12 cellular contexts compared by ENCODE assay signal in genomic region chr9:106482733-106483132, GRCh38.
DNase-seq lines count a peak whose midpoint lies in the region; ATAC-seq and TF ChIP-seq lines count a peak whose summit lies in the region.
"Had no signal": no experiment of that assay in that cellular context is flagged by ENCODE, and none has a peak within 500 bp of the region (broad histone marks: within the 10 kb centered on the region; RNA-seq: fewer than 3 reads in every experiment).

No MANE protein-coding gene starts in this region.

- TF ChIP-seq POLR2A in heart left ventricle (IDR thresholded peaks at IDR 0.05): no peak

- H3K36me3 ChIP-seq in heart left ventricle (no peaks in the 10 kb centered on the region), smooth muscle cell (ENCODE audit: low read depth) (no peaks in the 10 kb centered on the region)

- no peaks in the 10 kb centered on the region for H3K9me3 ChIP-seq in heart left ventricle
- H3K9me3 ChIP-seq in smooth muscle cell (replicated peaks; ENCODE audit: low read depth): no peaks in the 10 kb centered on the region

- DNase-seq in heart left ventricle (no peak), cardiac septum (ENCODE audit: low spot score) (no peak), HT1080 (ENCODE audit: low read depth) (peak; percentile 80), astrocyte of the spinal cord (ENCODE audit: low read depth, low spot score) (peak; percentile 20), smooth muscle cell (lab: John Stamatoyannopoulos, UW; ENCODE audit: unreplicated experiment) (no peak), NAMALWA (ENCODE audit: low spot score) (no peak), NCI-H2171 treated with DMSO at 0.1 percent for 48 hours (lab: John Stamatoyannopoulos, UW) (no peak), mesenteric fat pad (ENCODE audit: low spot score) (no peak)
- DNase-seq: activated CD4-positive, alpha-beta T cell treated with anti-CD3 and anti-CD28 coated beads, Interleukin-2, amount 10 ng/mL, durations not matched to agents 7 days and 5 days; activated gamma-delta T cell treated with Interleukin-2 at 50 U/mL for 16 hours; glutamatergic neuron; NCI-H2171 had no signal

- peaks cover 23% of the 10 kb centered on the region for H3F3A ChIP-seq in smooth muscle cell (ENCODE audit: low read depth)

- peak in 3 of 4 donors; percentile 33 to 47 (median 39) for ATAC-seq in heart left ventricle

- in situ Hi-C loops in astrocyte of the spinal cord (cut with HindIII; ENCODE audit: low sequenced_read_pairs): no loop called here

- H3K27ac ChIP-seq in heart left ventricle: no peak overlapping the region
- H3K27ac ChIP-seq in smooth muscle cell (ENCODE audit: low read depth): no peak overlapping the region

- H4K20me1 ChIP-seq in smooth muscle cell (ENCODE audit: low read depth): no peaks in the 10 kb centered on the region

- intact Hi-C loops in heart left ventricle (cut with DNase I): loop anchor here in 1 of 10 donors (5.0 kb wide), 1 partner anchor 35 kb away; no protein-coding TSS in a partner anchor
- intact Hi-C loops in cardiac septum (cut with DNase I): no loop called here

- H3K4me3 ChIP-seq in heart left ventricle (no peak overlapping the region), astrocyte of the spinal cord (ENCODE audit: low read depth, low read length) (no peak overlapping the region), smooth muscle cell (no peak overlapping the region)

- no peaks in the 10 kb centered on the region for H3K79me2 ChIP-seq in smooth muscle cell (ENCODE audit: low read depth)

- TF ChIP-seq CTCF in heart left ventricle (IDR thresholded peaks at IDR 0.05) (no peak), astrocyte of the spinal cord (IDR thresholded peaks at IDR 0.05; ENCODE audit: low read depth, low read length) (no peak), smooth muscle cell (IDR thresholded peaks at IDR 0.05; ENCODE audit: borderline replicate concordance, insufficient read depth, poor library complexity, severe bottlenecking) (no peak)

- peak overlapping the region; percentile 18 for H3K4me2 ChIP-seq in smooth muscle cell

- no peaks in the 10 kb centered on the region for H3K27me3 ChIP-seq in heart left ventricle
- no peaks in the 10 kb centered on the region for H3K27me3 ChIP-seq in smooth muscle cell (ENCODE audit: low read depth)

- H3K4me1 ChIP-seq in heart left ventricle (peaks cover 4 to 48% (median 21%) of the 10 kb centered on the region in 12 donors), smooth muscle cell (ENCODE audit: low read depth) (peaks cover 12% of the 10 kb centered on the region)

- H3K9ac ChIP-seq in smooth muscle cell (ENCODE audit: low read depth): no peak overlapping the region

- H2AFZ ChIP-seq in smooth muscle cell (ENCODE audit: low read depth): no peak overlapping the region

Comparison
In these comparisons a context has a peak if more than half of its experiments do, and no peak if none do; other contexts are left out.
1. DNase-seq: peak in HT1080 (single experiment) and astrocyte of the spinal cord (single experiment); none in heart left ventricle (0 of 5), cardiac septum (single experiment), smooth muscle cell (single experiment), NAMALWA (single experiment), NCI-H2171 treated with DMSO at 0.1 percent for 48 hours (single experiment) and mesenteric fat pad (single experiment).